8 cellular contexts compared by ENCODE assay signal in the genomic region with DNA sequence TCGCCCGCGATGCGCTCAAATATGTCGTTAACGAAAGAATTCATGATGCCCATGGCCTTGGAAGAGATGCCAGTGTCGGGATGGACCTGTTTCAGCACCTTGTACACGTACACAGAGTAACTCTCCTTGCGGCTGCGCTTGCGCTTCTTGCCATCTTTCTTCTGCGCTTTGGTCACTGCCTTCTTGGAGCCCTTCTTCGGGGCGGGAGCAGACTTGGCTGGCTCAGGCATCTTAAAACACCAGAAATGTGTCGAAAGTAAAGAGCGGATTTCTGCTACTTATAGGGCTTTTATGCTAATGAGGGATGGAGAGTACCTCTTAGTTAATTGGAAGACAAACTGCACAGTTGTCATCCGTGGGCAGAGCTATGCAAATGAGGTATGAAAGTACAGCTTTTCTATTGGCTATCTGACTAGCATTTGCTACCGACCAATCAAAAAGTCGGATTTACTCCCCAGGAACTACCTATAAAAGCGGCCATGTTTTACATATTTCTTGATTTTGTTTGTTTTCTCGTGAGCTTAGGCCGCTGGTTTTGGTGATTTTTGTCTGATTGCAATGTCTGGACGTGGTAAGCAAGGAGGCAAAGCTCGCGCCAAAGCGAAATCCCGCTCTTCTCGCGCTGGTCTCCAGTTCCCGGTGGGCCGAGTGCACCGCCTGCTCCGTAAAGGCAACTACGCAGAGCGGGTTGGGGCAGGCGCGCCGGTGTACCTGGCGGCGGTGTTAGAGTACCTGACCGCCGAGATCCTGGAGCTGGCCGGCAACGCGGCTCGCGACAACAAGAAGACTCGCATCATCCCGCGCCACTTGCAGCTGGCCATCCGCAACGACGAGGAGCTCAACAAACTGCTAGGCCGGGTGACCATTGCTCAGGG. TPM values are rescaled to one million over a fixed set of nuclear protein-coding genes. Genes with fewer than 3 reads are reported as not detected.
A peak's percentile ranks its signal among the peaks of the same experiment; 100 is the strongest.
DNase-seq lines count a peak whose midpoint lies in the region; ATAC-seq and TF ChIP-seq lines count a peak whose summit lies in the region.

No MANE protein-coding gene starts in this region.

- TSS peak; percentile 95 for BruUV-seq in Panc1 (replicated peaks; lab: Mats Ljungman, UMichigan)

- H3K9ac ChIP-seq in KMS-11 (peak overlapping the region; percentile 99), muscle layer of colon (ENCODE audit: low read length) (peak overlapping the region; percentile 99)

- peaks cover 70% of the 10 kb centered on the region for H3K79me2 ChIP-seq in KMS-11 (ENCODE audit: insufficient read depth, low read depth)

- peak overlapping the region; percentile 93 for H3K4me2 ChIP-seq in KMS-11

- TF ChIP-seq CTCF in KMS-11 (conservative IDR thresholded peaks at IDR 0.05; ENCODE audit: low read depth, low read length) (0 out of 2 replicates have a peak, but pooled peaks have one; percentile 12), Panc1 (IDR thresholded peaks at IDR 0.05) (no peak), esophagus muscularis mucosa (IDR thresholded peaks at IDR 0.05) (no peak)

- H3K36me3 ChIP-seq in KMS-11 (ENCODE audit: insufficient read depth) (peaks cover 3% of the 10 kb centered on the region), Panc1 (ENCODE audit: control insufficient read depth, insufficient read depth, low read length) (peaks cover 24% of the 10 kb centered on the region), esophagus muscularis mucosa (peaks cover 0 to 16% (median 6%) of the 10 kb centered on the region in 4 donors), muscle layer of colon (ENCODE audit: insufficient read depth, low read length) (peaks cover 9% of the 10 kb centered on the region)

- no peaks in the 10 kb centered on the region for H3K9me3 ChIP-seq in Panc1 (ENCODE audit: control insufficient read depth, insufficient read depth, low read depth, low read length)
- no peaks in the 10 kb centered on the region for H3K9me3 ChIP-seq in esophagus muscularis mucosa
- H3K9me3 ChIP-seq in muscle layer of colon (ENCODE audit: low read length) = no peaks in the 10 kb centered on the region

- H3K27ac ChIP-seq in KMS-11 (peak overlapping the region; percentile 99), Panc1 (ENCODE audit: low read length) (peak overlapping the region; percentile 100), esophagus muscularis mucosa (replicated peaks in 1 of 4) (peak overlapping the region; percentile 95 to 98 (median 96)), muscle layer of colon (ENCODE audit: low read depth, low read length) (peak overlapping the region; percentile 96)

- intact Hi-C loops in Panc1 (cut with micrococcal nuclease; ENCODE audit: unreplicated experiment) (loop anchor here (1.0 to 5.0 kb wide), 2 partner anchors 34 to 1768 kb away; a partner anchor contains a TSS), esophagus muscularis mucosa (cut with DNase I) (no loop called here)

- CTCF ChIA-PET in Panc1 (lab: Charles Lee) = interaction anchor here (1.8 kb wide), 1 partner anchor 20 kb away, joined by 5 read pairs; a partner anchor contains a TSS

- ATAC-seq in GM21786 (IDR thresholded peaks at IDR 0.05; ENCODE audit: unreplicated experiment) (peak; percentile 67), Panc1 (peak; percentile 86)

- H3K27me3 ChIP-seq in KMS-11 (ENCODE audit: insufficient read depth, low read depth) = no peaks in the 10 kb centered on the region
- no peaks in the 10 kb centered on the region for H3K27me3 ChIP-seq in Panc1 (ENCODE audit: control insufficient read depth, insufficient read depth, low read length)
- no peaks in the 10 kb centered on the region for H3K27me3 ChIP-seq in esophagus muscularis mucosa
- no peaks in the 10 kb centered on the region for H3K27me3 ChIP-seq in muscle layer of colon (ENCODE audit: control insufficient read depth in 1 of 2, insufficient read depth in 2 of 2, low read length in 2 of 2)

- TF ChIP-seq EP300 in esophagus muscularis mucosa (IDR thresholded peaks at IDR 0.05) = no peak

- in situ Hi-C loops in Panc1 (cut with HindIII; ENCODE audit: low pct_unique_long_range_greater_than_20kb, low sequenced_read_pairs) = no loop called here

- POLR2A ChIA-PET in Panc1 (lab: Charles Lee) = interaction anchor here (0.6 to 7.2 kb wide), 22 partner anchors 10 to 1688 kb away, joined by 3 to 88 read pairs (median 6); a partner anchor contains a TSS

- TF ChIP-seq POLR2A in esophagus muscularis mucosa (IDR thresholded peaks at IDR 0.05; ENCODE audit: low read depth) = peak; percentile 99

- peaks cover 55% of the 10 kb centered on the region for H3K4me1 ChIP-seq in KMS-11 (ENCODE audit: low read depth, poor library complexity, severe bottlenecking)
- peaks cover 34% of the 10 kb centered on the region for H3K4me1 ChIP-seq in Panc1 (ENCODE audit: control insufficient read depth, insufficient read depth, low read length)
- H3K4me1 ChIP-seq in esophagus muscularis mucosa = peaks cover 24 to 33% (median 28%) of the 10 kb centered on the region in 4 donors
- H3K4me1 ChIP-seq in muscle layer of colon (ENCODE audit: insufficient read depth, low read length) = peaks cover 26% of the 10 kb centered on the region

- peaks cover 5% of the 10 kb centered on the region for H4K20me1 ChIP-seq in KMS-11 (ENCODE audit: insufficient read depth)

- no peak overlapping the region for H3K4me3 ChIP-seq in KMS-11 (IDR thresholded peaks at IDR 0.05; ENCODE audit: insufficient read depth, low read depth, low read length)
- H3K4me3 ChIP-seq in Panc1 (ENCODE audit: low read depth in 2 of 2, low read length in 2 of 2) = peak overlapping the region; percentile 82 to 100
- H3K4me3 ChIP-seq in esophagus muscularis mucosa = peak overlapping the region; percentile 80 to 94 (median 87)
- H3K4me3 ChIP-seq in muscle layer of colon (ENCODE audit: low read depth in 1 of 2, low read length in 2 of 2) = peak overlapping the region; percentile 78 to 86

- DNase-seq in DMS79 treated with DMSO at 0.1 percent for 48 hours (lab: John Stamatoyannopoulos, UW) = peak; percentile 83
- peak; percentile 98 for DNase-seq in Panc1 (ENCODE audit: low read depth, low spot score)
- peak; percentile 57 for DNase-seq in activated T-helper 1 cell treated with Interleukin-2 at 50 U/mL for 16 hours (ENCODE audit: low read depth)
- DNase-seq in esophagus muscularis mucosa (ENCODE audit: extremely low spot score) = peak; percentile 97
- DNase-seq in stimulated activated CD8-positive, alpha-beta memory T cell treated with anti-CD3 and anti-CD28 coated beads, Interleukin-7, amount 100 ng/mL, for 48 hours (ENCODE audit: extremely low read depth in 1 of 2, low read depth in 1 of 2) = peak; percentile 68 to 73

- WGBS in esophagus muscularis mucosa = under 1% methylated on average over 34 of the region's 54 CpGs

- H2AFZ ChIP-seq in KMS-11 (ENCODE audit: low read depth) = no peak overlapping the region

RNA-seq across cellular contexts. Expression of a gene that starts 36.7 kb away (rescaled TPM):
- 12.1 TPM for total RNA-seq in Panc1 (2021; ENCODE audit: unreplicated experiment)
- 17.7 TPM for polyA plus RNA-seq in Panc1 (2012; ENCODE audit: insufficient read length)
- total RNA-seq in esophagus muscularis mucosa = 1 to 10 TPM; 3.0 to 9.9 (median 6.5) TPM
